1 cellular context compared by ENCODE assay signal in the genomic region with DNA sequence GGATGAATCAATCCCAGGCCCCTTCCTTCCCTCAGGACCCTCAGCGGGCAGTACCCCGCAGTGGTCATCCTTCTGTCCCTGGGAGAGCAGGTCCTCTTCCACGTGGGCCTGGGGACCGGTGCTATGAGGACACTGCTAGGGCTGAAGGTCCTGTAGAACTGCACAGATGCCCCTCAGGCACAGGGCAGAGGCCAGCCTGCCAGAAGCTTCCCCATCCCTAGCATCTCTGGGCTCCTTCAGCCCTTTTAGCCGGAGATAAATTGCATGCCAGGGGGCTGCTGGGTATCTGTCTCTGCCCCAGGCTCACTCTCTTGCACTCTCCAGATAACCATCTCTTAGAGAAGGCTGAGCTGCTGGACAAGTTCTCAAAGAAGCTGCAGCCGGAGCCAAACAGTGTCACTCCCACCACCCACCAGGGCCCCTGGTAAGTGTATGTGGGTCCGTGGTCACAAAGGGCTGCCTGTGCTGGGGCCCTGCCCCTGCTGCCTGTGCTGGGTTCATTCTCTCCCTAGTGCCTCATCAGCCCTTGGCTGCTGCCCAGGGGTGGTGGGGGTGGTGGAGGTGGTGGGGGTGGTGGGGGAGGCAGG.
TF ChIP-seq lines count a peak whose summit lies in the region.

No MANE protein-coding gene starts in this region.

TF ChIP-seq in K562, 482 proteins besides CTCF, POLR2A, EP300 and RAD21:
- no peak for TF ChIP-seq MED1 (CRISPR knock-in tag; IDR thresholded peaks at IDR 0.05; ENCODE audit: borderline replicate concordance)
- no peak for TF ChIP-seq KLF13 (tag; IDR thresholded peaks at IDR 0.05; ENCODE audit: borderline replicate concordance, low read depth)
- TF ChIP-seq MCM7 (IDR thresholded peaks at IDR 0.05), result no peak
- TF ChIP-seq, protein P1, sequence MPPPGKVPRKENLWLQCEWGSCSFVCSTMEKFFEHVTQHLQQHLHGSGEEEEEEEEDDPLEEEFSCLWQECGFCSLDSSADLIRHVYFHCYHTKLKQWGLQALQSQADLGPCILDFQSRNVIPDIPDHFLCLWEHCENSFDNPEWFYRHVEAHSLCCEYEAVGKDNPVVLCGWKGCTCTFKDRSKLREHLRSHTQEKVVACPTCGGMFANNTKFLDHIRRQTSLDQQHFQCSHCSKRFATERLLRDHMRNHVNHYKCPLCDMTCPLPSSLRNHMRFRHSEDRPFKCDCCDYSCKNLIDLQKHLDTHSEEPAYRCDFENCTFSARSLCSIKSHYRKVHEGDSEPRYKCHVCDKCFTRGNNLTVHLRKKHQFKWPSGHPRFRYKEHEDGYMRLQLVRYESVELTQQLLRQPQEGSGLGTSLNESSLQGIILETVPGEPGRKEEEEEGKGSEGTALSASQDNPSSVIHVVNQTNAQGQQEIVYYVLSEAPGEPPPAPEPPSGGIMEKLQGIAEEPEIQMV (tag; conservative IDR thresholded peaks at IDR 0.05; ENCODE audit: low read depth), result no peak
- TF ChIP-seq, protein P2, sequence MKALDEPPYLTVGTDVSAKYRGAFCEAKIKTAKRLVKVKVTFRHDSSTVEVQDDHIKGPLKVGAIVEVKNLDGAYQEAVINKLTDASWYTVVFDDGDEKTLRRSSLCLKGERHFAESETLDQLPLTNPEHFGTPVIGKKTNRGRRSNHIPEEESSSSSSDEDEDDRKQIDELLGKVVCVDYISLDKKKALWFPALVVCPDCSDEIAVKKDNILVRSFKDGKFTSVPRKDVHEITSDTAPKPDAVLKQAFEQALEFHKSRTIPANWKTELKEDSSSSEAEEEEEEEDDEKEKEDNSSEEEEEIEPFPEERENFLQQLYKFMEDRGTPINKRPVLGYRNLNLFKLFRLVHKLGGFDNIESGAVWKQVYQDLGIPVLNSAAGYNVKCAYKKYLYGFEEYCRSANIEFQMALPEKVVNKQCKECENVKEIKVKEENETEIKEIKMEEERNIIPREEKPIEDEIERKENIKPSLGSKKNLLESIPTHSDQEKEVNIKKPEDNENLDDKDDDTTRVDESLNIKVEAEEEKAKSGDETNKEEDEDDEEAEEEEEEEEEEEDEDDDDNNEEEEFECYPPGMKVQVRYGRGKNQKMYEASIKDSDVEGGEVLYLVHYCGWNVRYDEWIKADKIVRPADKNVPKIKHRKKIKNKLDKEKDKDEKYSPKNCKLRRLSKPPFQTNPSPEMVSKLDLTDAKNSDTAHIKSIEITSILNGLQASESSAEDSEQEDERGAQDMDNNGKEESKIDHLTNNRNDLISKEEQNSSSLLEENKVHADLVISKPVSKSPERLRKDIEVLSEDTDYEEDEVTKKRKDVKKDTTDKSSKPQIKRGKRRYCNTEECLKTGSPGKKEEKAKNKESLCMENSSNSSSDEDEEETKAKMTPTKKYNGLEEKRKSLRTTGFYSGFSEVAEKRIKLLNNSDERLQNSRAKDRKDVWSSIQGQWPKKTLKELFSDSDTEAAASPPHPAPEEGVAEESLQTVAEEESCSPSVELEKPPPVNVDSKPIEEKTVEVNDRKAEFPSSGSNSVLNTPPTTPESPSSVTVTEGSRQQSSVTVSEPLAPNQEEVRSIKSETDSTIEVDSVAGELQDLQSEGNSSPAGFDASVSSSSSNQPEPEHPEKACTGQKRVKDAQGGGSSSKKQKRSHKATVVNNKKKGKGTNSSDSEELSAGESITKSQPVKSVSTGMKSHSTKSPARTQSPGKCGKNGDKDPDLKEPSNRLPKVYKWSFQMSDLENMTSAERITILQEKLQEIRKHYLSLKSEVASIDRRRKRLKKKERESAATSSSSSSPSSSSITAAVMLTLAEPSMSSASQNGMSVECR (CRISPR knock-in tag; IDR thresholded peaks at IDR 0.05), result no peak
- TF ChIP-seq, protein P3, sequence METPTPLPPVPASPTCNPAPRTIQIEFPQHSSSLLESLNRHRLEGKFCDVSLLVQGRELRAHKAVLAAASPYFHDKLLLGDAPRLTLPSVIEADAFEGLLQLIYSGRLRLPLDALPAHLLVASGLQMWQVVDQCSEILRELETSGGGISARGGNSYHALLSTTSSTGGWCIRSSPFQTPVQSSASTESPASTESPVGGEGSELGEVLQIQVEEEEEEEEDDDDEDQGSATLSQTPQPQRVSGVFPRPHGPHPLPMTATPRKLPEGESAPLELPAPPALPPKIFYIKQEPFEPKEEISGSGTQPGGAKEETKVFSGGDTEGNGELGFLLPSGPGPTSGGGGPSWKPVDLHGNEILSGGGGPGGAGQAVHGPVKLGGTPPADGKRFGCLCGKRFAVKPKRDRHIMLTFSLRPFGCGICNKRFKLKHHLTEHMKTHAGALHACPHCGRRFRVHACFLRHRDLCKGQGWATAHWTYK (CRISPR knock-in tag; IDR thresholded peaks at IDR 0.05), result no peak
- peak; percentile 71 for TF ChIP-seq ZFP36 (IDR thresholded peaks at IDR 0.05; ENCODE audit: low read depth, low read length, partially characterized antibody)
- TF ChIP-seq, protein P4, sequence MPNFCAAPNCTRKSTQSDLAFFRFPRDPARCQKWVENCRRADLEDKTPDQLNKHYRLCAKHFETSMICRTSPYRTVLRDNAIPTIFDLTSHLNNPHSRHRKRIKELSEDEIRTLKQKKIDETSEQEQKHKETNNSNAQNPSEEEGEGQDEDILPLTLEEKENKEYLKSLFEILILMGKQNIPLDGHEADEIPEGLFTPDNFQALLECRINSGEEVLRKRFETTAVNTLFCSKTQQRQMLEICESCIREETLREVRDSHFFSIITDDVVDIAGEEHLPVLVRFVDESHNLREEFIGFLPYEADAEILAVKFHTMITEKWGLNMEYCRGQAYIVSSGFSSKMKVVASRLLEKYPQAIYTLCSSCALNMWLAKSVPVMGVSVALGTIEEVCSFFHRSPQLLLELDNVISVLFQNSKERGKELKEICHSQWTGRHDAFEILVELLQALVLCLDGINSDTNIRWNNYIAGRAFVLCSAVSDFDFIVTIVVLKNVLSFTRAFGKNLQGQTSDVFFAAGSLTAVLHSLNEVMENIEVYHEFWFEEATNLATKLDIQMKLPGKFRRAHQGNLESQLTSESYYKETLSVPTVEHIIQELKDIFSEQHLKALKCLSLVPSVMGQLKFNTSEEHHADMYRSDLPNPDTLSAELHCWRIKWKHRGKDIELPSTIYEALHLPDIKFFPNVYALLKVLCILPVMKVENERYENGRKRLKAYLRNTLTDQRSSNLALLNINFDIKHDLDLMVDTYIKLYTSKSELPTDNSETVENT (CRISPR knock-in tag; IDR thresholded peaks at IDR 0.05), result no peak
- no peak for TF ChIP-seq U2AF1 (optimal IDR thresholded peaks at IDR 0.05; ENCODE audit: low read depth, low read length)
- TF ChIP-seq, protein P5, sequence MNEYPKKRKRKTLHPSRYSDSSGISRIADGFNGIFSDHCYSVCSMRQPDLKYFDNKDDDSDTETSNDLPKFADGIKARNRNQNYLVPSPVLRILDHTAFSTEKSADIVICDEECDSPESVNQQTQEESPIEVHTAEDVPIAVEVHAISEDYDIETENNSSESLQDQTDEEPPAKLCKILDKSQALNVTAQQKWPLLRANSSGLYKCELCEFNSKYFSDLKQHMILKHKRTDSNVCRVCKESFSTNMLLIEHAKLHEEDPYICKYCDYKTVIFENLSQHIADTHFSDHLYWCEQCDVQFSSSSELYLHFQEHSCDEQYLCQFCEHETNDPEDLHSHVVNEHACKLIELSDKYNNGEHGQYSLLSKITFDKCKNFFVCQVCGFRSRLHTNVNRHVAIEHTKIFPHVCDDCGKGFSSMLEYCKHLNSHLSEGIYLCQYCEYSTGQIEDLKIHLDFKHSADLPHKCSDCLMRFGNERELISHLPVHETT (CRISPR knock-in tag; conservative IDR thresholded peaks at IDR 0.05 in 1 of 2, IDR thresholded peaks at IDR 0.05 in 1 of 2), result 0 out of 4 replicates have a peak, but pooled peaks of 1 of the 2 experiments have one; percentile 38
